In the genomic region with DNA sequence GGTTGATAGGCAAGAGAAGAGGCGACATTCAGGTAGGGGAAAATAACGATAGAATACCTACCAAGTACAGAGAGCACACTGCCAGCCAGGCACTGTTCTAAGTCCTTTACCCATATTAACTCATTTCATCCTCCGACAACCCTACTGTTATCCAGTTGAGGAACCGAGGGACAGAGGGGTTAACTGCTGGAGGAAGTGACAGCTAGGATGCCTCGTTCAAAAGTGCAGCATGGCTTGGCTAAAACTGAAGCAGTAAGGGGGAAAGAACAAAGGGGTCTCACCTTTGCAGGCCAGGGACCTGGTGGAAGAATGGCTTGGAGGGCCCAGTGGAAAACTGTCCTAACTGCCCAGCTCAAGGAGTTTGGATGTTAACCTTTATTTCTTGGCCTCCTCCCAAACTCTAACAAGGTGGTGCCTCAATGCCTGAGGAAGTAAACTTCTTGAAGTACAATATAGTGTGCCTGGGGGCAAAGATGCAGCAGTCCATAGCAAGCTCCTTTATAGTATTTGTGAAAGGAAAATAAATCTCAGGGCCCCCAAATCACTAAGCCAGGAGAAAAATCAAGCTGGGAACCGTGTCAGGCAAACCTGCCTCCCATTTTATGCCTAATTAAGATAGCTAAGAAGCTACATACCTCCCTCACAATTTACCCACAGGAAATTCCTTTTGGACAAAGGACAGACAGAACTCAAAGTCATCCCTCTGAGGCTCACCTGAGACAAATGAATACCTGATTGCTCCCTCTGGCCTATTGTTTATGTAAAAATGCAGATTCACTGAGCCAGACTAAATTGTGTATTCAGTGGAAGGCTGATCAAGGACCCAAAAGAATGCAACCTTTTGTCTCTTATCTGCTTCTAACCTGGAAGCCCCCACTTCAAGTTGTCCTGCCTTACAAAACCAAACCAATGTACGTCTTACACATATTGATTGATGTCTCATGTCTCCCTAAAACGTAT, we compare ENCODE assay signal across 15 cellular contexts. TPM values are rescaled to one million over a fixed set of nuclear protein-coding genes. Genes with fewer than 3 reads are reported as not detected.
DNase-seq lines count a peak whose midpoint lies in the region; ATAC-seq and TF ChIP-seq lines count a peak whose summit lies in the region.
"Had no signal": no experiment of that assay in that cellular context is flagged by ENCODE, and none has a peak within 500 bp of the region (broad histone marks: within the 10 kb centered on the region; RNA-seq: fewer than 3 reads in every experiment).

No MANE protein-coding gene starts in this region.

- H3K4me1 ChIP-seq in iPS-18a (ENCODE audit: control insufficient read depth, low read depth, low read length): peaks cover 39% of the 10 kb centered on the region
- H3K4me1 ChIP-seq in thoracic aorta (ENCODE audit: control insufficient read depth in 1 of 2, low read depth in 2 of 2): peaks cover 22 to 36% of the 10 kb centered on the region in 2 donors

- H3K9ac ChIP-seq in iPS-18a (ENCODE audit: low read length): peak overlapping the region; percentile 62

- CTCF ChIA-PET in activated naive CD4-positive, alpha-beta T cell treated with anti-CD3 and anti-CD28 coated beads, Interleukin-2, amount 10 ng/mL, durations not matched to agents 7 days and 5 days (lab: Charles Lee): interaction anchor here (1.1 to 1.3 kb wide), 2 partner anchors 12 to 16 kb away, joined by 3 read pairs; no protein-coding TSS in a partner anchor

- H3K27me3 ChIP-seq in iPS-18a (ENCODE audit: control insufficient read depth, insufficient read depth, low read length) (peaks cover 8% of the 10 kb centered on the region), thoracic aorta (replicated peaks; ENCODE audit: insufficient read depth) (no peaks in the 10 kb centered on the region)
- H3K27me3 ChIP-seq: vagina had no signal

- peak overlapping the region; percentile 5 for H3K4me3 Mint-ChIP-seq in activated naive CD4-positive, alpha-beta T cell treated with anti-CD3 and anti-CD28 coated beads, Interleukin-2, amount 10 ng/mL, durations not matched to agents 7 days and 5 days
- H3K4me3 Mint-ChIP-seq in stimulated activated naive B cell treated with anti-CD40 and anti-IgM and Interleukin-4, amounts not matched to agents 10 μg/mL and 1 μg/mL and 100 μg/mL, for 72 hours: no peak overlapping the region
- H3K4me3 Mint-ChIP-seq in activated T-cell treated with anti-CD3 and anti-CD28 coated beads, Interleukin-2, amount 50 U/mL, for 72 hours: peak overlapping the region in 1 of 2 donors; percentile 85

- peaks cover 73% of the 10 kb centered on the region for H3K27me3 Mint-ChIP-seq in activated naive CD4-positive, alpha-beta T cell treated with anti-CD3 and anti-CD28 coated beads, Interleukin-2, amount 10 ng/mL, durations not matched to agents 7 days and 5 days
- H3K27me3 Mint-ChIP-seq in stimulated activated naive B cell treated with anti-CD40 and anti-IgM and Interleukin-4, amounts not matched to agents 10 μg/mL and 1 μg/mL and 100 μg/mL, for 72 hours: peaks cover 46 to 47% of the 10 kb centered on the region in 2 donors
- H3K27me3 Mint-ChIP-seq in activated T-cell treated with anti-CD3 and anti-CD28 coated beads, Interleukin-2, amount 50 U/mL, for 72 hours (ENCODE audit: low read depth): peaks cover 46% of the 10 kb centered on the region

- H3K27ac Mint-ChIP-seq in activated naive CD4-positive, alpha-beta T cell treated with anti-CD3 and anti-CD28 coated beads, Interleukin-2, amount 10 ng/mL, durations not matched to agents 7 days and 5 days: no peak overlapping the region
- no peak overlapping the region for H3K27ac Mint-ChIP-seq in stimulated activated naive B cell treated with anti-CD40 and anti-IgM and Interleukin-4, amounts not matched to agents 10 μg/mL and 1 μg/mL and 100 μg/mL, for 72 hours
- H3K27ac Mint-ChIP-seq in activated T-cell treated with anti-CD3 and anti-CD28 coated beads, Interleukin-2, amount 50 U/mL, for 72 hours: no peak overlapping the region

- no peaks in the 10 kb centered on the region for H3K36me3 ChIP-seq in iPS-18a (ENCODE audit: control insufficient read depth, low read depth, low read length)
- H3K36me3 ChIP-seq in thoracic aorta: no peaks in the 10 kb centered on the region
- H3K36me3 ChIP-seq: left lung, vagina had no signal

- intact Hi-C loops in head of caudate nucleus (cut with DNase I): loop anchor here (5.0 kb wide), 1 partner anchor 111 kb away; no protein-coding TSS in a partner anchor

- no peak for DNase-seq in activated naive CD4-positive, alpha-beta T cell treated with anti-CD3 and anti-CD28 coated beads, Interleukin-2, amount 10 ng/mL, durations not matched to agents 7 days and 5 days
- DNase-seq in activated naive CD4-positive, alpha-beta T cell treated with anti-CD3 and anti-CD28 coated beads, Interleukin-2, amount 50 U/mL, for 16 hours: no peak
- DNase-seq in thoracic aorta (ENCODE audit: low spot score) (no peak), head of caudate nucleus (no peak)
- no peak for DNase-seq in stimulated activated naive B cell treated with anti-CD40 and anti-IgM and Interleukin-4, amounts not matched to agents 10 μg/mL and 1 μg/mL and 100 μg/mL, for 72 hours
- no peak for DNase-seq in activated T-cell treated with anti-CD3 and anti-CD28 coated beads, Interleukin-2, amount 50 U/mL, for 72 hours
- DNase-seq: aorta, HCEC 1CT, left lung, NCI-H1105, NCI-H345 had no signal

- no peaks in the 10 kb centered on the region for H3K9me3 Mint-ChIP-seq in activated naive CD4-positive, alpha-beta T cell treated with anti-CD3 and anti-CD28 coated beads, Interleukin-2, amount 10 ng/mL, durations not matched to agents 7 days and 5 days
- H3K9me3 Mint-ChIP-seq in stimulated activated naive B cell treated with anti-CD40 and anti-IgM and Interleukin-4, amounts not matched to agents 10 μg/mL and 1 μg/mL and 100 μg/mL, for 72 hours: no peaks in the 10 kb centered on the region
- no peaks in the 10 kb centered on the region for H3K9me3 Mint-ChIP-seq in activated T-cell treated with anti-CD3 and anti-CD28 coated beads, Interleukin-2, amount 50 U/mL, for 72 hours

- peaks cover 3% of the 10 kb centered on the region for H3K36me3 Mint-ChIP-seq in activated naive CD4-positive, alpha-beta T cell treated with anti-CD3 and anti-CD28 coated beads, Interleukin-2, amount 10 ng/mL, durations not matched to agents 7 days and 5 days
- H3K36me3 Mint-ChIP-seq in stimulated activated naive B cell treated with anti-CD40 and anti-IgM and Interleukin-4, amounts not matched to agents 10 μg/mL and 1 μg/mL and 100 μg/mL, for 72 hours: no peaks in the 10 kb centered on the region
- no peaks in the 10 kb centered on the region for H3K36me3 Mint-ChIP-seq in activated T-cell treated with anti-CD3 and anti-CD28 coated beads, Interleukin-2, amount 50 U/mL, for 72 hours (ENCODE audit: insufficient read depth in 2 of 2)

- H3K4me1 Mint-ChIP-seq in activated naive CD4-positive, alpha-beta T cell treated with anti-CD3 and anti-CD28 coated beads, Interleukin-2, amount 10 ng/mL, durations not matched to agents 7 days and 5 days: peaks cover 10% of the 10 kb centered on the region
- peaks cover 6 to 19% of the 10 kb centered on the region in 2 donors for H3K4me1 Mint-ChIP-seq in stimulated activated naive B cell treated with anti-CD40 and anti-IgM and Interleukin-4, amounts not matched to agents 10 μg/mL and 1 μg/mL and 100 μg/mL, for 72 hours
- H3K4me1 Mint-ChIP-seq in activated T-cell treated with anti-CD3 and anti-CD28 coated beads, Interleukin-2, amount 50 U/mL, for 72 hours (ENCODE audit: low read depth): no peaks in the 10 kb centered on the region

- peak overlapping the region; percentile 71 for H3K4me3 ChIP-seq in iPS-18a (ENCODE audit: low read length)
- H3K4me3 ChIP-seq in thoracic aorta: no peak overlapping the region

- no peak for TF ChIP-seq CTCF in VCaP (conservative IDR thresholded peaks at IDR 0.05)
- TF ChIP-seq CTCF in thoracic aorta (IDR thresholded peaks at IDR 0.05): no peak

- H3K9me3 ChIP-seq in iPS-18a (ENCODE audit: control insufficient read depth, low read depth, low read length) (no peaks in the 10 kb centered on the region), thoracic aorta (no peaks in the 10 kb centered on the region)
- H3K9me3 ChIP-seq: left lung, vagina had no signal

- H3K27ac ChIP-seq in VCaP (peak overlapping the region; percentile 31; the same call in 1 of the 2 replicates), iPS-18a (ENCODE audit: low read length) (peak overlapping the region; percentile 82), thoracic aorta (peak overlapping the region; percentile 92 to 97)
- H3K27ac ChIP-seq: left lung had no signal

- ATAC-seq in thoracic aorta (ENCODE audit: insufficient number of reproducible peaks, low FRiP score, low read depth): no peak
- ATAC-seq in stimulated activated naive B cell treated with anti-CD40 and anti-IgM and Interleukin-4, amounts not matched to agents 10 μg/mL and 1 μg/mL and 100 μg/mL, for 72 hours (replicated peaks): no peak
- no peak for ATAC-seq in activated T-cell treated with anti-CD3 and anti-CD28 coated beads, Interleukin-2, amount 50 U/mL, for 72 hours (replicated peaks in 1 of 2)
- ATAC-seq: left lung had no signal

RNA-seq across cellular contexts. Expression of a gene that starts 1.6 kb away (rescaled TPM):
- total RNA-seq in thoracic aorta: 100 to 1,000 TPM; 576 to 592 TPM
- total RNA-seq in activated T-cell treated with anti-CD3 and anti-CD28 coated beads, Interleukin-2, amount 50 U/mL, for 72 hours: 1 to 10 TPM in 1 of 2 donors, under 1 TPM in 1; 0.65 to 1.6 TPM

RNA-seq across cellular contexts. Expression of a gene that starts 45.8 kb away (rescaled TPM):
- under 1 TPM in 1 of 2 donors, not detected in 1; 0.49 TPM for total RNA-seq in thoracic aorta
- not detected for total RNA-seq in activated T-cell treated with anti-CD3 and anti-CD28 coated beads, Interleukin-2, amount 50 U/mL, for 72 hours
- total RNA-seq: osteocyte, vagina had no signal

Comparison
In these comparisons a context has a peak if more than half of its experiments do, and no peak if none do; other contexts are left out.
1. H3K27ac ChIP-seq: peak in every context shown above with its lines; median percentile 94 in thoracic aorta; 82 in iPS-18a; 31 in VCaP.
2. RNA of a gene that starts 1.6 kb away (total RNA-seq): 576 to 592 TPM in thoracic aorta; 0.65 to 1.6 TPM in activated T-cell treated with anti-CD3 and anti-CD28 coated beads, Interleukin-2, amount 50 U/mL, for 72 hours; every median in the first group is over 100 times any median in the second.